7 cellular contexts compared by ENCODE assay signal in genomic region chr17:81481815-81482505, GRCh38. TPM values are rescaled to one million over a fixed set of nuclear protein-coding genes. Genes with fewer than 3 reads are reported as not detected.
DNase-seq lines count a peak whose midpoint lies in the region; ATAC-seq, FAIRE-seq and TF ChIP-seq lines count a peak whose summit lies in the region.

No MANE protein-coding gene starts in this region.

- H3K9me3 Mint-ChIP-seq in activated naive CD8-positive, alpha-beta T cell (ENCODE audit: low read depth), result no peaks in the 10 kb centered on the region
- H3K9me3 Mint-ChIP-seq in stimulated activated memory B cell treated with anti-CD40 and anti-IgM and Interleukin-4, amounts not matched to agents 10 μg/mL and 1 μg/mL and 100 μg/mL, for 72 hours, result peaks cover 3% of the 10 kb centered on the region

- FAIRE-seq in kidney (lab: Jason Lieb, UNC), result no peak

- peaks cover 11% of the 10 kb centered on the region for H3K27me3 Mint-ChIP-seq in activated naive CD8-positive, alpha-beta T cell
- peaks cover 67% of the 10 kb centered on the region for H3K27me3 Mint-ChIP-seq in stimulated activated memory B cell treated with anti-CD40 and anti-IgM and Interleukin-4, amounts not matched to agents 10 μg/mL and 1 μg/mL and 100 μg/mL, for 72 hours

- H3K4me1 ChIP-seq in HUES6 (ENCODE audit: control insufficient read depth, insufficient read depth, low read length), result peaks cover 17% of the 10 kb centered on the region
- H3K4me1 ChIP-seq in kidney (ENCODE audit: control insufficient read depth in 1 of 2, insufficient read depth in 1 of 2, low read depth in 1 of 2, low read length in 2 of 2), result peaks cover 4 to 18% of the 10 kb centered on the region in 2 donors

- H3K27ac ChIP-seq in HUES6 (ENCODE audit: low read depth, low read length), result no peak overlapping the region
- H3K27ac ChIP-seq in kidney (ENCODE audit: low read depth in 2 of 2, low read length in 2 of 2), result no peak overlapping the region

- H3K27me3 ChIP-seq in HUES6 (ENCODE audit: control insufficient read depth, insufficient read depth, low read length), result peaks cover 51% of the 10 kb centered on the region

- intact Hi-C loops in kidney (cut with DNase I), result loop anchor here (10.0 kb wide), 1 partner anchor 227 kb away; no protein-coding TSS in a partner anchor

- peak overlapping the region; percentile 39 for H3K4me3 ChIP-seq in HUES6 (ENCODE audit: low read depth, low read length)
- H3K4me3 ChIP-seq in kidney (ENCODE audit: low read length in 2 of 2), result peak overlapping the region; percentile 55 to 58

- DNase-seq in kidney, result peak; percentile 75
- DNase-seq in mucosa of gallbladder (ENCODE audit: low spot score), result no peak

- H3K9me3 ChIP-seq in HUES6 (ENCODE audit: control insufficient read depth, insufficient read depth, low read depth, low read length) (no peaks in the 10 kb centered on the region), kidney (ENCODE audit: control insufficient read depth in 1 of 2, low read length in 2 of 2) (no peaks in the 10 kb centered on the region)

- H3K4me3 Mint-ChIP-seq in activated naive CD8-positive, alpha-beta T cell, result peak overlapping the region; percentile 62
- H3K4me3 Mint-ChIP-seq in stimulated activated memory B cell treated with anti-CD40 and anti-IgM and Interleukin-4, amounts not matched to agents 10 μg/mL and 1 μg/mL and 100 μg/mL, for 72 hours, result peak overlapping the region; percentile 5

- H3K36me3 Mint-ChIP-seq in activated naive CD8-positive, alpha-beta T cell, result no peaks in the 10 kb centered on the region
- H3K36me3 Mint-ChIP-seq in stimulated activated memory B cell treated with anti-CD40 and anti-IgM and Interleukin-4, amounts not matched to agents 10 μg/mL and 1 μg/mL and 100 μg/mL, for 72 hours, result no peaks in the 10 kb centered on the region

- H3K4me1 Mint-ChIP-seq in activated naive CD8-positive, alpha-beta T cell (ENCODE audit: low read depth), result peaks cover 17% of the 10 kb centered on the region
- peaks cover 23% of the 10 kb centered on the region for H3K4me1 Mint-ChIP-seq in stimulated activated memory B cell treated with anti-CD40 and anti-IgM and Interleukin-4, amounts not matched to agents 10 μg/mL and 1 μg/mL and 100 μg/mL, for 72 hours

- no peak for ATAC-seq in stimulated activated memory B cell treated with anti-CD40 and anti-IgM and Interleukin-4, amounts not matched to agents 10 μg/mL and 1 μg/mL and 100 μg/mL, for 72 hours
- ATAC-seq in HG03457 (IDR thresholded peaks at IDR 0.05; ENCODE audit: unreplicated experiment), result no peak
- ATAC-seq in activated CD4-positive, CD25-positive, alpha-beta regulatory T cell treated with anti-CD3 and anti-CD28 coated beads, Interleukin-2, amount 50 U/mL, for 24 hours, result no peak

- no peak overlapping the region for H3K27ac Mint-ChIP-seq in activated naive CD8-positive, alpha-beta T cell
- peak overlapping the region; percentile 73 for H3K27ac Mint-ChIP-seq in stimulated activated memory B cell treated with anti-CD40 and anti-IgM and Interleukin-4, amounts not matched to agents 10 μg/mL and 1 μg/mL and 100 μg/mL, for 72 hours

- TF ChIP-seq CTCF in kidney (IDR thresholded peaks at IDR 0.05; ENCODE audit: borderline replicate concordance, extremely low read depth, insufficient read depth), result no peak

- H3K36me3 ChIP-seq in HUES6 (ENCODE audit: control insufficient read depth, insufficient read depth, low read length), result no peaks in the 10 kb centered on the region
- no peaks in the 10 kb centered on the region for H3K36me3 ChIP-seq in kidney (ENCODE audit: control insufficient read depth in 1 of 2, insufficient read depth in 2 of 2, low read length in 2 of 2)

- no peak overlapping the region for H3K9ac ChIP-seq in HUES6 (ENCODE audit: low read length)
- H3K9ac ChIP-seq in kidney (ENCODE audit: low read length in 2 of 2), result peak overlapping the region; percentile 16 to 69

RNA-seq across cellular contexts. Expression of gene ACTG1, which starts 30.6 kb away (rescaled TPM):
- total RNA-seq in kidney, result 2,632 TPM
- 1,350 TPM for polyA plus RNA-seq in kidney (ENCODE audit: insufficient read depth, low read depth, low replicate concordance)
- 2,344 TPM for total RNA-seq in mucosa of gallbladder

RNA-seq across cellular contexts. Expression of gene FSCN2, which starts 46.2 kb away (rescaled TPM):
- total RNA-seq in kidney, result 3.8 TPM
- 0.26 TPM for polyA plus RNA-seq in kidney (ENCODE audit: insufficient read depth, low read depth, low replicate concordance)
- total RNA-seq in mucosa of gallbladder, result 1.4 TPM
